Comparison of ENCODE assay signal across 8 cellular contexts in genomic region chrX:153970398-153971123, GRCh38. TPM values are rescaled to one million over a fixed set of nuclear protein-coding genes. Genes with fewer than 3 reads are reported as not detected.
DNase-seq lines count a peak whose midpoint lies in the region; ATAC-seq, FAIRE-seq and TF ChIP-seq lines count a peak whose summit lies in the region.

No MANE protein-coding gene starts in this region.

- TSS peak; percentile 29 for BruUV-seq in endothelial cell of umbilical vein (replicated peaks; lab: Mats Ljungman, UMichigan)

- DNase-seq in LNCaP clone FGC (ENCODE audit: low read depth) (no peak), T-helper 22 cell (ENCODE audit: low read depth) (peak; percentile 34), endothelial cell of umbilical vein (ENCODE audit: low read depth, low spot score) (no peak), mucosa of descending colon (peak in 1 of 3 donors; percentile 72), ureter (ENCODE audit: low spot score) (peak; percentile 73), GM12891 (ENCODE audit: insufficient read length, low spot score) (no peak)

- H3K36me3 ChIP-seq in endothelial cell of umbilical vein (ENCODE audit: control insufficient read depth in 2 of 2, extremely low read depth in 1 of 2, insufficient read depth in 2 of 2, low read length in 2 of 2) (no peaks in the 10 kb centered on the region), mucosa of descending colon (ENCODE audit: low read depth) (no peaks in the 10 kb centered on the region)

- FAIRE-seq in endothelial cell of umbilical vein (lab: Jason Lieb, UNC): no peak
- FAIRE-seq in GM12891 (lab: Jason Lieb, UNC): no peak

- POLR2A ChIA-PET in endothelial cell of umbilical vein (lab: Charles Lee): interaction anchor here (0.8 to 1.3 kb wide), 2 partner anchors 46 to 427 kb away, joined by 3 to 9 read pairs; partner anchors contain the start of gene RPL10

- H4K20me1 ChIP-seq in endothelial cell of umbilical vein (replicated peaks; ENCODE audit: control insufficient read depth, extremely low read depth, insufficient read depth, low read length): no peaks in the 10 kb centered on the region

- H3K27ac ChIP-seq in C4-2B (peak overlapping the region; percentile 100), endothelial cell of umbilical vein (ENCODE audit: insufficient read depth, low read depth, low read length) (peak overlapping the region; percentile 98)

- peak overlapping the region; percentile 69 for H3K4me3 ChIP-seq in LNCaP clone FGC (ENCODE audit: low read depth, low read length)
- peak overlapping the region; percentile 68 to 76 (median 74) for H3K4me3 ChIP-seq in endothelial cell of umbilical vein (replicated peaks in 1 of 3; ENCODE audit: insufficient read depth in 1 of 3, low read depth in 1 of 3, low read length in 3 of 3)
- peak overlapping the region; percentile 48 for H3K4me3 ChIP-seq in mucosa of descending colon

- H3K9ac ChIP-seq in endothelial cell of umbilical vein (replicated peaks; ENCODE audit: extremely low read depth, insufficient read depth, low read length): peak overlapping the region; percentile 97

- no peak overlapping the region for H2AFZ ChIP-seq in endothelial cell of umbilical vein (ENCODE audit: low read depth, low read length)

- no peaks in the 10 kb centered on the region for H3K27me3 ChIP-seq in endothelial cell of umbilical vein (ENCODE audit: control insufficient read depth in 2 of 2, insufficient read depth in 2 of 2, low read length in 2 of 2)

- TF ChIP-seq POLR2A in endothelial cell of umbilical vein (IDR thresholded peaks at IDR 0.05; ENCODE audit: low read depth, low read length): no peak
- no peak for TF ChIP-seq POLR2A in GM12891 (IDR thresholded peaks at IDR 0.05; ENCODE audit: low read depth, low read length)

- intact Hi-C loops in endothelial cell of umbilical vein (cut with micrococcal nuclease) (loop anchor here (1.0 kb wide), 2 partner anchors 127 to 408 kb away; partner anchors contain the start of gene MECP2), mucosa of descending colon (cut with DNase I, micrococcal nuclease) (no loop called here)

- no peak overlapping the region for H3K4me2 ChIP-seq in endothelial cell of umbilical vein (ENCODE audit: insufficient read depth, low read length)

- no peaks in the 10 kb centered on the region for H3K9me1 ChIP-seq in endothelial cell of umbilical vein (replicated peaks; ENCODE audit: control insufficient read depth, extremely low read depth, insufficient read depth, low read length)

- dilution Hi-C loops in endothelial cell of umbilical vein (cut with MboI; ENCODE audit: extremely low pct_ligation_motif_present, low sequenced_read_pairs): no loop called here

- ATAC-seq in GM19035 (IDR thresholded peaks at IDR 0.05; ENCODE audit: unreplicated experiment) (peak; percentile 0), mucosa of descending colon (peak; percentile 7)

- H3K9me3 ChIP-seq in endothelial cell of umbilical vein (replicated peaks; ENCODE audit: control insufficient read depth, insufficient read depth, low read length) (no peaks in the 10 kb centered on the region), mucosa of descending colon (no peaks in the 10 kb centered on the region)

- peaks cover 45% of the 10 kb centered on the region for H3K4me1 ChIP-seq in endothelial cell of umbilical vein (ENCODE audit: control insufficient read depth, extremely low read depth, insufficient read depth, low read length)
- peaks cover 21% of the 10 kb centered on the region for H3K4me1 ChIP-seq in mucosa of descending colon (ENCODE audit: low read depth)

- TF ChIP-seq CTCF in C4-2B (conservative IDR thresholded peaks at IDR 0.05) (no peak), LNCaP clone FGC (IDR thresholded peaks at IDR 0.05; ENCODE audit: control insufficient read depth, extremely low read depth, insufficient read depth) (no peak), endothelial cell of umbilical vein (IDR thresholded peaks at IDR 0.05; ENCODE audit: extremely low read depth in 1 of 2, insufficient read depth in 1 of 2, low read depth in 1 of 2, low read length in 2 of 2) (no peak), mucosa of descending colon (IDR thresholded peaks at IDR 0.05) (no peak)

- CTCF ChIA-PET in endothelial cell of umbilical vein (lab: Charles Lee): interaction anchor here (1.0 to 1.2 kb wide), 2 partner anchors 10 to 404 kb away, joined by 3 read pairs; partner anchors contain the start of gene FLNA

- H3K79me2 ChIP-seq in endothelial cell of umbilical vein (ENCODE audit: control insufficient read depth, insufficient read depth, low read length): peaks cover 57% of the 10 kb centered on the region

TF ChIP-seq in endothelial cell of umbilical vein, 7 proteins besides CTCF, POLR2A, EP300 and RAD21:
- TF ChIP-seq MYC (IDR thresholded peaks at IDR 0.05; ENCODE audit: low read depth, low read length): peak; percentile 14
- no peak for TF ChIP-seq JUN (IDR thresholded peaks at IDR 0.05; ENCODE audit: borderline replicate concordance, insufficient read depth, insufficient read length, low read depth)

TF ChIP-seq in GM12891, 5 proteins besides CTCF, POLR2A, EP300 and RAD21:
- TF ChIP-seq PAX5 (IDR thresholded peaks at IDR 0.05; ENCODE audit: insufficient read depth, low read length, severe bottlenecking) (no peak), POU2F2 (IDR thresholded peaks at IDR 0.05; ENCODE audit: low read depth, low read length) (no peak), SPI1 (IDR thresholded peaks at IDR 0.05; ENCODE audit: low read depth, low read length) (no peak), TAF1 (IDR thresholded peaks at IDR 0.05; ENCODE audit: low read depth, low read length) (no peak), POLR2AphosphoS5 (IDR thresholded peaks at IDR 0.05; ENCODE audit: low read depth, low read length) (no peak; the same call in 1 of the 2 replicates)

RNA-seq across cellular contexts. Expression of gene HCFC1, which starts 1.1 kb away (rescaled TPM):
- total RNA-seq in endothelial cell of umbilical vein (80.9 and 85.9 TPM in 2 replicates), mucosa of descending colon (10 to 100 TPM; 36.3 to 56.5 (median 48.2) TPM), ureter (73.9 TPM)
- 14.6 and 15.9 TPM in 2 replicates for polyA plus RNA-seq in endothelial cell of umbilical vein
- polyA plus RNA-seq in endothelial cell of umbilical vein (2011; cell fraction: cytosol; rRNA removed): 18.6 and 20.1 TPM in 2 replicates
- 41.9 and 48.6 TPM in 2 replicates for polyA plus RNA-seq in endothelial cell of umbilical vein (2011; cell fraction: nucleus; rRNA removed)
- 29.3 and 31.0 TPM in 2 replicates for polyA plus RNA-seq in endothelial cell of umbilical vein (2012)
- 19.1 and 19.8 TPM in 2 replicates for polyA minus RNA-seq in endothelial cell of umbilical vein
- 33.4 TPM for polyA minus RNA-seq in endothelial cell of umbilical vein (2011; cell fraction: cytosol; rRNA and poly(A)+ RNA removed)
- polyA minus RNA-seq in endothelial cell of umbilical vein (2011; cell fraction: nucleus; rRNA and poly(A)+ RNA removed): 23.1 and 34.0 TPM in 2 replicates
- polyA plus RNA-seq in GM12891 (2012; ENCODE audit: low read depth, missing spikeins): 21.1 TPM

RNA-seq across cellular contexts. Expression of gene TMEM187, which starts 2.0 kb away (rescaled TPM):
- total RNA-seq in endothelial cell of umbilical vein (2.6 and 4.1 TPM in 2 replicates), mucosa of descending colon (1 to 10 TPM; 4.8 to 7.9 (median 7.8) TPM), ureter (12.8 TPM)
- polyA plus RNA-seq in endothelial cell of umbilical vein: 15.7 and 19.0 TPM in 2 replicates
- 7.7 and 9.0 TPM in 2 replicates for polyA plus RNA-seq in endothelial cell of umbilical vein (2011; cell fraction: cytosol; rRNA removed)
- polyA plus RNA-seq in endothelial cell of umbilical vein (2011; cell fraction: nucleus; rRNA removed): 3.2 and 3.8 TPM in 2 replicates
- 4.6 and 7.7 TPM in 2 replicates for polyA plus RNA-seq in endothelial cell of umbilical vein (2012)
- 6.6 and 8.6 TPM in 2 replicates for polyA minus RNA-seq in endothelial cell of umbilical vein
- 7.8 TPM for polyA minus RNA-seq in endothelial cell of umbilical vein (2011; cell fraction: cytosol; rRNA and poly(A)+ RNA removed)
- polyA minus RNA-seq in endothelial cell of umbilical vein (2011; cell fraction: nucleus; rRNA and poly(A)+ RNA removed): 1.5 and 2.1 TPM in 2 replicates
- polyA plus RNA-seq in GM12891 (2012; ENCODE audit: low read depth, missing spikeins): 1.6 TPM

RNA-seq across cellular contexts. Expression of gene RENBP, which starts 26.1 kb away (rescaled TPM):
- total RNA-seq in endothelial cell of umbilical vein: 6.2 and 8.0 TPM in 2 replicates
- polyA plus RNA-seq in endothelial cell of umbilical vein: 16.0 and 16.2 TPM in 2 replicates
- 5.4 and 7.2 TPM in 2 replicates for polyA plus RNA-seq in endothelial cell of umbilical vein (2011; cell fraction: cytosol; rRNA removed)
- polyA plus RNA-seq in endothelial cell of umbilical vein (2011; cell fraction: nucleus; rRNA removed): 18.0 and 23.3 TPM in 2 replicates
- 5.5 and 12.4 TPM in 2 replicates for polyA plus RNA-seq in endothelial cell of umbilical vein (2012)
- 5.5 and 13.2 TPM in 2 replicates for polyA minus RNA-seq in endothelial cell of umbilical vein
- not detected for polyA minus RNA-seq in endothelial cell of umbilical vein (2011; cell fraction: cytosol; rRNA and poly(A)+ RNA removed)
- 5.1 and 5.9 TPM in 2 replicates for polyA minus RNA-seq in endothelial cell of umbilical vein (2011; cell fraction: nucleus; rRNA and poly(A)+ RNA removed)
- total RNA-seq in mucosa of descending colon: 10 to 100 TPM in 2 of 3 donors, 1 to 10 TPM in 1; 3.5 to 21.2 (median 10.2) TPM
- 7.4 TPM for total RNA-seq in ureter
- 9.8 TPM for polyA plus RNA-seq in GM12891 (2012; ENCODE audit: low read depth, missing spikeins)

RNA-seq across cellular contexts. Expression of gene NAA10, which starts 35.7 kb away (rescaled TPM):
- total RNA-seq in endothelial cell of umbilical vein (143 and 144 TPM in 2 replicates), mucosa of descending colon (10 to 100 TPM; 52.2 to 72.3 (median 68.9) TPM), ureter (83.7 TPM)
- 141 and 169 TPM in 2 replicates for polyA plus RNA-seq in endothelial cell of umbilical vein
- polyA plus RNA-seq in endothelial cell of umbilical vein (2011; cell fraction: cytosol; rRNA removed): 183 and 186 TPM in 2 replicates
- polyA plus RNA-seq in endothelial cell of umbilical vein (2011; cell fraction: nucleus; rRNA removed): 181 and 188 TPM in 2 replicates
- 142 and 148 TPM in 2 replicates for polyA plus RNA-seq in endothelial cell of umbilical vein (2012)
- 53.2 and 57.4 TPM in 2 replicates for polyA minus RNA-seq in endothelial cell of umbilical vein
- 62.0 TPM for polyA minus RNA-seq in endothelial cell of umbilical vein (2011; cell fraction: cytosol; rRNA and poly(A)+ RNA removed)
- 30.4 and 32.5 TPM in 2 replicates for polyA minus RNA-seq in endothelial cell of umbilical vein (2011; cell fraction: nucleus; rRNA and poly(A)+ RNA removed)
- 87.7 TPM for polyA plus RNA-seq in GM12891 (2012; ENCODE audit: low read depth, missing spikeins)

RNA-seq across cellular contexts. Expression of gene ARHGAP4, which starts 44.5 kb away (rescaled TPM):
- total RNA-seq in endothelial cell of umbilical vein (31.9 and 33.3 TPM in 2 replicates), mucosa of descending colon (10 to 100 TPM; 35.0 to 47.8 (median 36.7) TPM), ureter (43.7 TPM)
- polyA plus RNA-seq in endothelial cell of umbilical vein: 20.9 and 24.5 TPM in 2 replicates
- 8.0 and 11.2 TPM in 2 replicates for polyA plus RNA-seq in endothelial cell of umbilical vein (2011; cell fraction: cytosol; rRNA removed)
- polyA plus RNA-seq in endothelial cell of umbilical vein (2011; cell fraction: nucleus; rRNA removed): 100 and 121 TPM in 2 replicates
- 8.5 and 13.1 TPM in 2 replicates for polyA plus RNA-seq in endothelial cell of umbilical vein (2012)
- 9.0 and 20.8 TPM in 2 replicates for polyA minus RNA-seq in endothelial cell of umbilical vein
- not detected for polyA minus RNA-seq in endothelial cell of umbilical vein (2011; cell fraction: cytosol; rRNA and poly(A)+ RNA removed)
- 24.9 and 33.5 TPM in 2 replicates for polyA minus RNA-seq in endothelial cell of umbilical vein (2011; cell fraction: nucleus; rRNA and poly(A)+ RNA removed)
- 57.8 TPM for polyA plus RNA-seq in GM12891 (2012; ENCODE audit: low read depth, missing spikeins)

Comparison
In these comparisons a context has a peak if more than half of its experiments do, and no peak if none do; other contexts are left out.
1. DNase-seq: peak in T-helper 22 cell (single experiment) and ureter (single experiment); none in LNCaP clone FGC (single experiment), endothelial cell of umbilical vein (single experiment) and GM12891 (single experiment).
2. Peak in every context shown above with its lines, with median percentiles within 50 percentile points of each other: H3K4me3 ChIP-seq.